In genomic region chr15:37099321-37100108, GRCh38 we compare ENCODE assay signal across 8 cellular contexts. TPM values are rescaled to one million over a fixed set of nuclear protein-coding genes. Genes with fewer than 3 reads are reported as not detected.
A peak's percentile ranks its signal among the peaks of the same experiment; 100 is the strongest.
DNase-seq lines count a peak whose midpoint lies in the region; ATAC-seq, FAIRE-seq and TF ChIP-seq lines count a peak whose summit lies in the region.

No MANE protein-coding gene starts in this region.

- peak overlapping the region; percentile 86 for H3K27ac ChIP-seq in OCI-LY1 (ENCODE audit: low read depth, low read length, poor library complexity, severe bottlenecking)
- H3K27ac ChIP-seq in colonic mucosa, result peak overlapping the region; percentile 83

- H3K9ac ChIP-seq in OCI-LY1 (ENCODE audit: low read length) (peak overlapping the region; percentile 88), colonic mucosa (ENCODE audit: low read depth in 2 of 2, low read length in 2 of 2) (peak overlapping the region; percentile 58 to 68)

- H3K9me2 ChIP-seq in OCI-LY1 (ENCODE audit: low read depth, low read length), result no peaks in the 10 kb centered on the region

- H3K4me3 ChIP-seq in OCI-LY1 (ENCODE audit: low read depth, low read length, poor library complexity, severe bottlenecking), result peak overlapping the region; percentile 74
- H3K4me3 ChIP-seq in colonic mucosa, result peak overlapping the region; percentile 48

- intact Hi-C loops in colonic mucosa (cut with DNase I), result no loop called here

- H4K20me1 ChIP-seq in OCI-LY1 (ENCODE audit: insufficient read depth, low read length), result no peaks in the 10 kb centered on the region

- peaks cover 29% of the 10 kb centered on the region for H3K79me2 ChIP-seq in OCI-LY1 (ENCODE audit: insufficient read depth, low read length)

- H2AFZ ChIP-seq in OCI-LY1 (ENCODE audit: low read length), result no peak overlapping the region

- peak; percentile 8; the same call in 1 of the 2 replicates for TF ChIP-seq POLR2A in GM12892 (IDR thresholded peaks at IDR 0.05; ENCODE audit: low read depth, low read length)

- peak overlapping the region; percentile 82 for H3K4me2 ChIP-seq in OCI-LY1 (ENCODE audit: low read length)

- H3K9me3 ChIP-seq in OCI-LY1 (ENCODE audit: low read length), result no peaks in the 10 kb centered on the region
- no peaks in the 10 kb centered on the region for H3K9me3 ChIP-seq in colonic mucosa

- FAIRE-seq in GM12892 (lab: Jason Lieb, UNC), result no peak

- in situ Hi-C loops in ACHN (cut with HindIII; ENCODE audit: low pct_ligation_motif_present, low pct_unique_long_range_greater_than_20kb, low sequenced_read_pairs), result no loop called here

- DNase-seq in ACHN, result peak; percentile 41
- no peak for DNase-seq in GM12892 (ENCODE audit: insufficient read length)
- no peak for DNase-seq in colonic mucosa
- peak; percentile 33 for DNase-seq in mucosa of gallbladder (ENCODE audit: low spot score)
- DNase-seq in MV-4-11 (lab: John Stamatoyannopoulos, UW), result no peak
- no peak for DNase-seq in activated effector memory CD4-positive, alpha-beta T cell treated with anti-CD3 and anti-CD28 coated beads, Interleukin-2, amount 50 U/mL, for 16 hours

- ATAC-seq in HG02884 (IDR thresholded peaks at IDR 0.05; ENCODE audit: unreplicated experiment), result no peak

- no peaks in the 10 kb centered on the region for H3F3A ChIP-seq in OCI-LY1 (ENCODE audit: insufficient read depth, low read length)

- no peak for TF ChIP-seq CTCF in OCI-LY1 (IDR thresholded peaks at IDR 0.05; ENCODE audit: low read length)
- TF ChIP-seq CTCF in colonic mucosa (IDR thresholded peaks at IDR 0.05), result no peak

- H3K36me3 ChIP-seq in OCI-LY1 (ENCODE audit: insufficient read depth, low read length) (peaks cover 30% of the 10 kb centered on the region), colonic mucosa (no peaks in the 10 kb centered on the region)

- H3K4me1 ChIP-seq in OCI-LY1 (ENCODE audit: insufficient read depth, low read length, severe bottlenecking) (peaks cover 36% of the 10 kb centered on the region), colonic mucosa (no peaks in the 10 kb centered on the region)

- H3K27me3 ChIP-seq in OCI-LY1 (ENCODE audit: insufficient read depth, low read length) (no peaks in the 10 kb centered on the region), colonic mucosa (peaks cover 62% of the 10 kb centered on the region)

RNA-seq across cellular contexts. Expression of gene MEIS2, which starts 0.8 kb away (rescaled TPM):
- 18.5 TPM for polyA plus RNA-seq in GM12892 (2012; ENCODE audit: missing spikeins)
- 1 to 10 TPM; 1.7 to 7.6 TPM for total RNA-seq in colonic mucosa
- 41.4 TPM for total RNA-seq in mucosa of gallbladder

Comparison
In these comparisons a context has a peak if more than half of its experiments do, and no peak if none do; other contexts are left out.
1. DNase-seq: peak in ACHN (single experiment) and mucosa of gallbladder (single experiment); none in GM12892 (single experiment), colonic mucosa (single experiment), MV-4-11 (single experiment) and activated effector memory CD4-positive, alpha-beta T cell treated with anti-CD3 and anti-CD28 coated beads, Interleukin-2, amount 50 U/mL, for 16 hours (single experiment).